ENCODE assay signal across 8 cellular contexts in the genomic region with DNA sequence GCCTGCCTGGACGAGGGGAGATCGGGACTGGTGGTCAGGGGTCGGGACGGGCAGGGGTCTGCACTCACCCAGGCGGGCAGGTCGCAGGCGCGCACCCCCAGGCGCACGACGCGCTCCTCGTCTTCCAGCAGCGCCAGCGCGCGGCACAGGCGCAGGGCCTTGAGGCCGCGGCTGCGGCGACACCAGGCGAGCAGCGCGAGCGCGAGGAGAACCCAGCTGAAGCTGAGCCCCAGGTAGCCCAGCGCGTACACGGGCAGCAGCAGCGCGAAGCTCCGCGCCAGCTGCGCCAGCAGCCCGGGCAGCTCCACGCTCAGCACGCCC. TPM values are rescaled to one million over a fixed set of nuclear protein-coding genes. Genes with fewer than 3 reads are reported as not detected.
DNase-seq lines count a peak whose midpoint lies in the region; ATAC-seq and TF ChIP-seq lines count a peak whose summit lies in the region.

No MANE protein-coding gene starts in this region.

- H3K27ac ChIP-seq in CD8-positive, alpha-beta T cell (ENCODE audit: low read depth, low read length) = peak overlapping the region; percentile 93
- H3K27ac ChIP-seq in ovary = peak overlapping the region; percentile 97 to 98

- CTCF ChIA-PET in CD8-positive, alpha-beta T cell (lab: Charles Lee) = interaction anchor here (0.7 to 1.6 kb wide), 5 partner anchors 16 to 148 kb away, joined by 3 to 5 read pairs (median 4); no protein-coding TSS in a partner anchor
- CTCF ChIA-PET in activated naive CD4-positive, alpha-beta T cell treated with anti-CD3 and anti-CD28 coated beads for 36 hours (lab: Charles Lee) = interaction anchor here (0.9 to 2.2 kb wide), 4 partner anchors 14 to 62 kb away, joined by 3 to 10 read pairs (median 5); no protein-coding TSS in a partner anchor

- TF ChIP-seq EP300 in ovary (IDR thresholded peaks at IDR 0.05) = no peak

- H3K36me3 ChIP-seq in CD8-positive, alpha-beta T cell (ENCODE audit: insufficient read depth, low read length) = no peaks in the 10 kb centered on the region
- H3K36me3 ChIP-seq in ovary = no peaks in the 10 kb centered on the region

- TF ChIP-seq CTCF in CD8-positive, alpha-beta T cell (IDR thresholded peaks at IDR 0.05) = no peak
- TF ChIP-seq CTCF in glutamatergic neuron (IDR thresholded peaks at IDR 0.05; ENCODE audit: partially characterized antibody, unreplicated experiment) (no peak), ovary (IDR thresholded peaks at IDR 0.05) (no peak)

- H3K4me3 Mint-ChIP-seq in CD8-positive, alpha-beta T cell = peak overlapping the region; percentile 94
- peak overlapping the region; percentile 98 for H3K4me3 Mint-ChIP-seq in activated naive CD4-positive, alpha-beta T cell treated with anti-CD3 and anti-CD28 coated beads for 36 hours
- no peak overlapping the region for H3K4me3 Mint-ChIP-seq in glutamatergic neuron (ENCODE audit: unreplicated experiment)

- peak; percentile 54 for ATAC-seq in CD8-positive, alpha-beta T cell
- peak; percentile 55 for ATAC-seq in GM18907 (IDR thresholded peaks at IDR 0.05; ENCODE audit: unreplicated experiment)
- ATAC-seq in HG03097 (IDR thresholded peaks at IDR 0.05; ENCODE audit: low FRiP score, unreplicated experiment) = peak; percentile 48

- no peaks in the 10 kb centered on the region for H3K9me3 ChIP-seq in CD8-positive, alpha-beta T cell (ENCODE audit: low read length)
- H3K9me3 ChIP-seq in ovary = no peaks in the 10 kb centered on the region

- intact Hi-C loops in CD8-positive, alpha-beta T cell (cut with DNase I, micrococcal nuclease) = loop anchor here (1.0 to 2.0 kb wide), 7 partner anchors 11 to 125 kb away; a partner anchor contains a TSS
- intact Hi-C loops in activated naive CD4-positive, alpha-beta T cell treated with anti-CD3 and anti-CD28 coated beads for 36 hours (cut with micrococcal nuclease) = loop anchor here (1.0 to 2.0 kb wide), 8 partner anchors 11 to 144 kb away; a partner anchor contains a TSS
- intact Hi-C loops in ovary (cut with DNase I) = loop anchor here in 1 of 4 donors (2.0 kb wide), 1 partner anchor 44 kb away; no protein-coding TSS in a partner anchor

- H3K27me3 ChIP-seq in CD8-positive, alpha-beta T cell (ENCODE audit: insufficient read depth, low read length) = no peaks in the 10 kb centered on the region
- no peaks in the 10 kb centered on the region for H3K27me3 ChIP-seq in ovary

- no peak for TF ChIP-seq POLR2A in ovary (IDR thresholded peaks at IDR 0.05)

- DNase-seq in CD8-positive, alpha-beta T cell = peak in 5 of 7 experiments; percentile 49 to 82 (median 64)
- DNase-seq in NCI-H69 (lab: John Stamatoyannopoulos, UW) (peak; percentile 90), glutamatergic neuron (peak; percentile 72), ovary (peak in 2 of 5 donors; percentile 68 to 82), cerebellum (ENCODE audit: low spot score) (no peak)
- peak; percentile 71 for DNase-seq in activated naive CD4-positive, alpha-beta T cell treated with anti-CD3 and anti-CD28 coated beads for 36 hours

- H3K27me3 Mint-ChIP-seq in CD8-positive, alpha-beta T cell (ENCODE audit: low read depth) = no peaks in the 10 kb centered on the region
- H3K27me3 Mint-ChIP-seq in activated naive CD4-positive, alpha-beta T cell treated with anti-CD3 and anti-CD28 coated beads for 36 hours (ENCODE audit: low read depth) = no peaks in the 10 kb centered on the region
- peaks cover 8% of the 10 kb centered on the region for H3K27me3 Mint-ChIP-seq in glutamatergic neuron (ENCODE audit: unreplicated experiment)

- POLR2A ChIA-PET in CD8-positive, alpha-beta T cell (lab: Charles Lee) = interaction anchor here (0.6 to 2.6 kb wide), 18 partner anchors 10 to 147 kb away, joined by 3 to 16 read pairs (median 4); a partner anchor contains a TSS

- H3K27ac Mint-ChIP-seq in CD8-positive, alpha-beta T cell = peak overlapping the region; percentile 93
- H3K27ac Mint-ChIP-seq in activated naive CD4-positive, alpha-beta T cell treated with anti-CD3 and anti-CD28 coated beads for 36 hours = peak overlapping the region; percentile 85
- H3K27ac Mint-ChIP-seq in glutamatergic neuron (ENCODE audit: unreplicated experiment) = no peak overlapping the region

- no peaks in the 10 kb centered on the region for H3K9me3 Mint-ChIP-seq in CD8-positive, alpha-beta T cell
- no peaks in the 10 kb centered on the region for H3K9me3 Mint-ChIP-seq in activated naive CD4-positive, alpha-beta T cell treated with anti-CD3 and anti-CD28 coated beads for 36 hours
- peaks cover 15% of the 10 kb centered on the region for H3K9me3 Mint-ChIP-seq in glutamatergic neuron (ENCODE audit: unreplicated experiment)

- peaks cover 43% of the 10 kb centered on the region for H3K4me1 Mint-ChIP-seq in CD8-positive, alpha-beta T cell (ENCODE audit: low read depth)
- H3K4me1 Mint-ChIP-seq in activated naive CD4-positive, alpha-beta T cell treated with anti-CD3 and anti-CD28 coated beads for 36 hours (ENCODE audit: low read depth) = peaks cover 33% of the 10 kb centered on the region
- H3K4me1 Mint-ChIP-seq in glutamatergic neuron (ENCODE audit: low read depth, unreplicated experiment) = peaks cover 9% of the 10 kb centered on the region

- 0% methylated on average over 5 to 38 of the region's 38 CpGs for WGBS in ovary, 3 donors

- H3K36me3 Mint-ChIP-seq in CD8-positive, alpha-beta T cell = peaks cover 22% of the 10 kb centered on the region
- H3K36me3 Mint-ChIP-seq in activated naive CD4-positive, alpha-beta T cell treated with anti-CD3 and anti-CD28 coated beads for 36 hours (ENCODE audit: low read depth) = peaks cover 7% of the 10 kb centered on the region
- H3K36me3 Mint-ChIP-seq in glutamatergic neuron (ENCODE audit: unreplicated experiment) = no peaks in the 10 kb centered on the region

- peaks cover 37% of the 10 kb centered on the region for H3K4me1 ChIP-seq in CD8-positive, alpha-beta T cell (ENCODE audit: insufficient read depth, low read length)
- H3K4me1 ChIP-seq in ovary (ENCODE audit: insufficient read depth) = peaks cover 8% of the 10 kb centered on the region

- peak overlapping the region; percentile 58 for H3K4me3 ChIP-seq in CD8-positive, alpha-beta T cell (ENCODE audit: low read depth, low read length)
- H3K4me3 ChIP-seq in ovary = peak overlapping the region; percentile 95

RNA-seq across cellular contexts. Expression of a gene that starts 0.3 kb away (rescaled TPM):
- 10 to 100 TPM; 76.8 to 84.4 TPM for total RNA-seq in CD8-positive, alpha-beta T cell
- 10 to 100 TPM; 41.7 to 44.3 TPM for total RNA-seq in activated naive CD4-positive, alpha-beta T cell treated with anti-CD3 and anti-CD28 coated beads for 36 hours
- total RNA-seq in glutamatergic neuron (ENCODE audit: unreplicated experiment) (41.9 TPM), ovary (100 to 1,000 TPM in 3 of 7 donors, 10 to 100 TPM in 4; 72.8 to 147 (median 95.9) TPM), cerebellum (41.6 TPM)
- polyA plus RNA-seq in ovary = 10 to 100 TPM; 42.7 to 83.0 TPM

RNA-seq across cellular contexts. Expression of a gene that starts 27.4 kb away (rescaled TPM):
- total RNA-seq in CD8-positive, alpha-beta T cell = 10 to 100 TPM; 13.0 to 14.2 TPM
- 1 to 10 TPM; 8.0 to 8.5 TPM for total RNA-seq in activated naive CD4-positive, alpha-beta T cell treated with anti-CD3 and anti-CD28 coated beads for 36 hours
- total RNA-seq in glutamatergic neuron (ENCODE audit: unreplicated experiment) (21.6 TPM), ovary (10 to 100 TPM; 17.8 to 24.1 (median 22.9) TPM), cerebellum (15.9 TPM)
- polyA plus RNA-seq in ovary = 10 to 100 TPM; 13.4 to 15.5 TPM
